In the genomic region with DNA sequence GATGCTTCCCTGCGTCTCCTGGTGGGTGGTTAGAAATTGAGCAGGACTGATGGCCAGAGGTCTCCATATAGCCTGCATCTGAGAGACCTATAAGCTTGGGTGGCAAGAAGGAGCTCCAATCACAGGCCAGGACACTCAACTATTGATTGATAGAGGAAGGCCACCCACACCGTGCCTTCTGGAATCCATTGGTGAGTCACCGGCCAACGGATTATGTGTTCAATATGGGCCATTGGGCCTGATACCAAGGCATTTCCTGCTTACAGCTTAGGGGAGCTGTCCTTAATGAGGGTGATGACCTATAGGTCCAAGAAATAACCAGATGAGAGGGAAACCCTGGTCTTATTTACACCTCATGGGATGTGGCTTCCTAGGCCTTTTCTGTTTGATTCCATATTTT, we compare ENCODE assay signal across 8 cellular contexts.
"Had no signal": no experiment of that assay in that cellular context is flagged by ENCODE, and none has a peak within 500 bp of the region (broad histone marks: within the 10 kb centered on the region; RNA-seq: fewer than 3 reads in every experiment).

No MANE protein-coding gene starts in this region.

- H3K27ac ChIP-seq: HL-60 had no signal

- H3K4me3 Mint-ChIP-seq: GM23338, H9, IgD-negative memory B cell had no signal

- H3K27me3 Mint-ChIP-seq: IgD-negative memory B cell had no signal

- ATAC-seq: GM23338, HepG2 had no signal

- H3K4me3 ChIP-seq: GM23338 had no signal

- H3K27ac Mint-ChIP-seq: GM23338, H9, IgD-negative memory B cell had no signal

- H3K4me2 ChIP-seq: GM23338 had no signal

- FAIRE-seq: H1, H54, HepG2 had no signal

- H3K9me3 Mint-ChIP-seq: GM23338, H9, IgD-negative memory B cell had no signal

- H2AFZ ChIP-seq: GM23338 had no signal

- DNase-seq: H9, HCEC 1CT had no signal
